8 cellular contexts compared by ENCODE assay signal in the genomic region with DNA sequence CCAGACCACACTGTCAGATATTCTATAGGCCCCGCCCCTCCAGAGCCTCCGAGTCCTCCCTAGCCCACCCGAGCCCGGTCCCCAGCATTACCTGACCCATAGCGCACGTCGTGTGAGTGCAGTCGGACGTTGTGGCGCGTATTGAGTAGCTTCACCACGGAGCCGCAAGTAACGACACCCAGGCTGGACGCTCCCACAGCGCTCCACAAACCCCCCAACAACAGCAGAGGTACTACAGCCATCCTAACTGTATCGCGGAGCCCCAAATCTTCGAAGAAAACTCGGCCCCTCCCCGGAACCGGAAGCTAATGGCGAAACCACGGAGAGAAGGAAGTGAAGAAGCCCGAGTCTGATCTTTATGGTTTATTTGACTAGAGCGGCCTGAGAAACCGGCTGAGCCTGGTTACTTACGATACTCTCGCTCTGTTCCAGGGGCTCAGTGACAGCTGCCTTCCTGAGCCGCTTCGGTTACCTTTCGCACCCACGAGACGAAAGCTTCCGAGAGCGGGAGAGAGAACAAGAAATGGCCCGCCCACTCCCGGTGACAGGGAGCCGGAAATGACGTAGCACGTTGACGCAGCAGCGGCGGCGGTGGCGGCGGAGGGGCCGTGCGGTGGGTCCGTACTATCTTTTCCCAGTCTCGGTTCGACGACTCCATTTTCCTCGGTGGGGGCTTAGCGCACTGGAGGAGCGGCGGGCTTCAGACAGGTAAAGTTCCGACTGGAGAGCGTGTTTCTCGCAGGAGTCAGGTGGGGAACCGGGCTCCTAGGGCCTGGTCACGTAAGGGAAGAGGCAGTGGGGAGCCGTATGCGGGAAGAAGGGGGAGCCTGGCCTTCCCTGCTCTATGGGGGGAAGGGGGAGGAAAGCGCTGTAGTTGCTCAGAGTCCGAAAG. TPM values are rescaled to one million over a fixed set of nuclear protein-coding genes. Genes with fewer than 3 reads are reported as not detected.
A peak's percentile ranks its signal among the peaks of the same experiment; 100 is the strongest.
DNase-seq lines count a peak whose midpoint lies in the region; ATAC-seq and TF ChIP-seq lines count a peak whose summit lies in the region.

A gene with protein sequence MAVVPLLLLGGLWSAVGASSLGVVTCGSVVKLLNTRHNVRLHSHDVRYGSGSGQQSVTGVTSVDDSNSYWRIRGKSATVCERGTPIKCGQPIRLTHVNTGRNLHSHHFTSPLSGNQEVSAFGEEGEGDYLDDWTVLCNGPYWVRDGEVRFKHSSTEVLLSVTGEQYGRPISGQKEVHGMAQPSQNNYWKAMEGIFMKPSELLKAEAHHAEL (minus strand): TSS at position 272 of the 892 bp plus-strand sequence. CDS start 30 bp downstream, at position 242.
A gene (plus strand): TSS at position 571 of the 892 bp plus-strand sequence. CDS start 11,197 bp downstream, outside the sequence.

- peaks cover 82% of the 10 kb centered on the region for H3K36me3 Mint-ChIP-seq in activated T-cell treated with anti-CD3 and anti-CD28 coated beads, Interleukin-2, amount 50 U/mL, for 24 hours (ENCODE audit: low read depth)

- H3K9me3 Mint-ChIP-seq in activated T-cell treated with anti-CD3 and anti-CD28 coated beads, Interleukin-2, amount 50 U/mL, for 24 hours = no peaks in the 10 kb centered on the region

- H3K4me3 ChIP-seq in esophagus (ENCODE audit: low read depth in 1 of 2, low read length in 2 of 2) (peak within 1 kb of the TSS; percentile 88 to 99), muscle layer of duodenum (ENCODE audit: low read depth in 1 of 2, low read length in 2 of 2) (peak within 1 kb of the TSS; percentile 89 to 98)

- DNase-seq in DMS79 (lab: John Stamatoyannopoulos, UW) = peak; percentile 84
- peak; percentile 95 for DNase-seq in KG1 (lab: John Stamatoyannopoulos, UW)
- DNase-seq in activated T-cell treated with anti-CD3 and anti-CD28 coated beads, Interleukin-2, amount 50 U/mL, for 24 hours = peak; percentile 98
- DNase-seq in stimulated activated CD8-positive, alpha-beta memory T cell treated with anti-CD3 and anti-CD28 coated beads, Interleukin-7, amount 100 ng/mL, for 4 hours (ENCODE audit: low read depth in 2 of 2) = peak; percentile 89 to 92

- H3K4me1 Mint-ChIP-seq in activated T-cell treated with anti-CD3 and anti-CD28 coated beads, Interleukin-2, amount 50 U/mL, for 24 hours (ENCODE audit: low read depth) = peaks cover 54% of the 10 kb centered on the region

- no peaks in the 10 kb centered on the region for H3K27me3 Mint-ChIP-seq in activated T-cell treated with anti-CD3 and anti-CD28 coated beads, Interleukin-2, amount 50 U/mL, for 24 hours

- H3K27ac Mint-ChIP-seq in activated T-cell treated with anti-CD3 and anti-CD28 coated beads, Interleukin-2, amount 50 U/mL, for 24 hours = peak within 1 kb of the TSS; percentile 100

- H3K27me3 ChIP-seq in esophagus (ENCODE audit: control insufficient read depth in 1 of 2, insufficient read depth in 2 of 2, low read length in 2 of 2) = no peaks in the 10 kb centered on the region
- no peaks in the 10 kb centered on the region for H3K27me3 ChIP-seq in muscle layer of duodenum (ENCODE audit: low read depth, low read length)

- peak; percentile 72 for ATAC-seq in GM21717 (IDR thresholded peaks at IDR 0.05; ENCODE audit: unreplicated experiment)

- H3K27ac ChIP-seq in esophagus (ENCODE audit: low read depth in 2 of 2, low read length in 1 of 2) (peak within 1 kb of the TSS; percentile 97 to 99), muscle layer of duodenum (ENCODE audit: low read length) (peak within 1 kb of the TSS; percentile 100)

- peak within 1 kb of the TSS; percentile 97 for H3K4me3 Mint-ChIP-seq in activated T-cell treated with anti-CD3 and anti-CD28 coated beads, Interleukin-2, amount 50 U/mL, for 24 hours

- H3K9me3 ChIP-seq in esophagus (ENCODE audit: control insufficient read depth in 2 of 2, insufficient read depth in 1 of 2, low read depth in 1 of 2, low read length in 1 of 2) = no peaks in the 10 kb centered on the region
- H3K9me3 ChIP-seq in muscle layer of duodenum (ENCODE audit: control insufficient read depth in 1 of 2, low read length in 2 of 2) = no peaks in the 10 kb centered on the region

- peaks cover 3 to 8% of the 10 kb centered on the region in 2 donors for H3K36me3 ChIP-seq in esophagus (ENCODE audit: control insufficient read depth in 2 of 2, insufficient read depth in 2 of 2, low read length in 1 of 2)
- H3K36me3 ChIP-seq in muscle layer of duodenum (ENCODE audit: control insufficient read depth in 1 of 2, insufficient read depth in 2 of 2, low read length in 2 of 2) = peaks cover 5 to 29% of the 10 kb centered on the region in 2 donors

- 0% methylated on average over 66 of the region's 66 CpGs for WGBS in esophagus, 2 donors

- H3K4me1 ChIP-seq in esophagus (ENCODE audit: control insufficient read depth in 2 of 2, insufficient read depth in 2 of 2, low read length in 1 of 2) (no peaks in the 10 kb centered on the region), muscle layer of duodenum (ENCODE audit: control insufficient read depth in 1 of 2, insufficient read depth in 2 of 2, low read length in 2 of 2) (peaks cover 14 to 38% of the 10 kb centered on the region in 2 donors)

TF ChIP-seq in PFSK-1, 5 proteins besides CTCF, POLR2A, EP300 and RAD21:
- TF ChIP-seq SIN3A (IDR thresholded peaks at IDR 0.05; ENCODE audit: borderline replicate concordance, insufficient read depth, low read length) (peak; percentile 69; the same call in 1 of the 2 replicates), FOXP2 (optimal IDR thresholded peaks at IDR 0.05; ENCODE audit: borderline replicate concordance, extremely low read depth, extremely low read length, insufficient read depth) (peak; percentile 60), POLR2AphosphoS5 (IDR thresholded peaks at IDR 0.05; ENCODE audit: low read depth, low read length) (peak; percentile 87), TAF1 (IDR thresholded peaks at IDR 0.05; ENCODE audit: borderline replicate concordance, insufficient read depth, low read length) (peak; percentile 82)
- TF ChIP-seq, protein P1, sequence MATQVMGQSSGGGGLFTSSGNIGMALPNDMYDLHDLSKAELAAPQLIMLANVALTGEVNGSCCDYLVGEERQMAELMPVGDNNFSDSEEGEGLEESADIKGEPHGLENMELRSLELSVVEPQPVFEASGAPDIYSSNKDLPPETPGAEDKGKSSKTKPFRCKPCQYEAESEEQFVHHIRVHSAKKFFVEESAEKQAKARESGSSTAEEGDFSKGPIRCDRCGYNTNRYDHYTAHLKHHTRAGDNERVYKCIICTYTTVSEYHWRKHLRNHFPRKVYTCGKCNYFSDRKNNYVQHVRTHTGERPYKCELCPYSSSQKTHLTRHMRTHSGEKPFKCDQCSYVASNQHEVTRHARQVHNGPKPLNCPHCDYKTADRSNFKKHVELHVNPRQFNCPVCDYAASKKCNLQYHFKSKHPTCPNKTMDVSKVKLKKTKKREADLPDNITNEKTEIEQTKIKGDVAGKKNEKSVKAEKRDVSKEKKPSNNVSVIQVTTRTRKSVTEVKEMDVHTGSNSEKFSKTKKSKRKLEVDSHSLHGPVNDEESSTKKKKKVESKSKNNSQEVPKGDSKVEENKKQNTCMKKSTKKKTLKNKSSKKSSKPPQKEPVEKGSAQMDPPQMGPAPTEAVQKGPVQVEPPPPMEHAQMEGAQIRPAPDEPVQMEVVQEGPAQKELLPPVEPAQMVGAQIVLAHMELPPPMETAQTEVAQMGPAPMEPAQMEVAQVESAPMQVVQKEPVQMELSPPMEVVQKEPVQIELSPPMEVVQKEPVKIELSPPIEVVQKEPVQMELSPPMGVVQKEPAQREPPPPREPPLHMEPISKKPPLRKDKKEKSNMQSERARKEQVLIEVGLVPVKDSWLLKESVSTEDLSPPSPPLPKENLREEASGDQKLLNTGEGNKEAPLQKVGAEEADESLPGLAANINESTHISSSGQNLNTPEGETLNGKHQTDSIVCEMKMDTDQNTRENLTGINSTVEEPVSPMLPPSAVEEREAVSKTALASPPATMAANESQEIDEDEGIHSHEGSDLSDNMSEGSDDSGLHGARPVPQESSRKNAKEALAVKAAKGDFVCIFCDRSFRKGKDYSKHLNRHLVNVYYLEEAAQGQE (IDR thresholded peaks at IDR 0.05; ENCODE audit: insufficient read depth in 1 of 2, low read depth in 2 of 2, low read length in 2 of 2) = no peak

RNA-seq across cellular contexts. Expression of the first gene that starts in this region (rescaled TPM):
- 60.2 TPM for polyA plus RNA-seq in PFSK-1 (2012; ENCODE audit: insufficient read length, low read depth)
- 10 to 100 TPM; 20.7 to 40.6 TPM for polyA plus RNA-seq in esophagus

RNA-seq across cellular contexts. Expression of the second gene that starts in this region (rescaled TPM):
- polyA plus RNA-seq in PFSK-1 (2012; ENCODE audit: insufficient read length, low read depth) = 66.1 TPM
- polyA plus RNA-seq in esophagus = 10 to 100 TPM; 21.4 to 29.2 TPM

Comparison
In these comparisons a context has a peak if more than half of its experiments do, and no peak if none do; other contexts are left out.
1. Peak in every context shown above with its lines: DNase-seq, ATAC-seq, H3K4me3 ChIP-seq and H3K27ac ChIP-seq.